Comparison of ENCODE assay signal across 27 cellular contexts in genomic region chrX:96112689-96113088, GRCh38.
"Had no signal": no experiment of that assay in that cellular context is flagged by ENCODE, and none has a peak within 500 bp of the region (broad histone marks: within the 10 kb centered on the region; RNA-seq: fewer than 3 reads in every experiment).

No MANE protein-coding gene starts in this region.

- H3K9me3 Mint-ChIP-seq: stimulated activated naive CD8-positive, alpha-beta T cell treated with anti-CD3 and anti-CD28 coated beads, Interleukin-15, Interleukin-2, amounts not matched to agents 100 ng/mL and 50 ng/mL, for 24 hours had no signal

- H3K4me1 ChIP-seq: left ventricle myocardium inferior, pancreas, prostate gland, spleen, suprapubic skin, tibial artery, uterus had no signal

- DNase-seq: islet precursor cell; left ventricle myocardium inferior; mesendoderm; midbrain; mucosa of descending colon; naive thymus-derived CD4-positive, alpha-beta T cell; nucleus accumbens; pancreas; posterior cingulate gyrus; retina; right cardiac atrium; spleen; stimulated activated CD4-positive, alpha-beta T cell treated with anti-CD3 and anti-CD28 coated beads, Interleukin-4, amount 100 ng/mL, for 24 hours; stimulated activated naive CD4-positive, alpha-beta T cell; tibial artery; trophoblast cell; uterus had no signal

- H3K36me3 Mint-ChIP-seq: naive thymus-derived CD4-positive, alpha-beta T cell; natural killer cell treated with Interleukin-12 subunit alpha and Interleukin-12 subunit beta and Interleukin-15 and Interleukin-18, amount 100 ng/mL, for 72 hours; stimulated activated effector memory CD8-positive, alpha-beta T cell treated with anti-CD3 and anti-CD28 coated beads, Interleukin-12 subunit alpha, Interleukin-12 subunit beta, amount 100 ng/mL, for 72 hours had no signal

- H3K27me3 ChIP-seq: pancreas, spleen, suprapubic skin, tibial artery, uterus had no signal

- H3K4me1 Mint-ChIP-seq: naive thymus-derived CD4-positive, alpha-beta T cell; neural crest cell; stimulated activated effector memory CD8-positive, alpha-beta T cell treated with anti-CD3 and anti-CD28 coated beads, Interleukin-12 subunit alpha, Interleukin-12 subunit beta, amount 100 ng/mL, for 72 hours had no signal

- H3K36me3 ChIP-seq: left ventricle myocardium inferior, pancreas, prostate gland, spleen, suprapubic skin, thoracic aorta, tibial artery, uterus had no signal

- H3K4me3 ChIP-seq: left ventricle myocardium inferior, lung, mucosa of descending colon, pancreas, prostate gland, skin epidermis, spleen, suprapubic skin, thoracic aorta, tibial artery, uterus had no signal

- H3K4me3 Mint-ChIP-seq: naive thymus-derived CD4-positive, alpha-beta T cell; natural killer cell treated with Interleukin-12 subunit alpha and Interleukin-12 subunit beta and Interleukin-15 and Interleukin-18, amount 100 ng/mL, for 72 hours; neural crest cell; stimulated activated effector memory CD8-positive, alpha-beta T cell treated with anti-CD3 and anti-CD28 coated beads, Interleukin-12 subunit alpha, Interleukin-12 subunit beta, amount 100 ng/mL, for 72 hours; stimulated activated naive CD8-positive, alpha-beta T cell treated with anti-CD3 and anti-CD28 coated beads, Interleukin-15, Interleukin-2, amounts not matched to agents 100 ng/mL and 50 ng/mL, for 24 hours had no signal

- H3K27ac ChIP-seq: left ventricle myocardium inferior, pancreas, prostate gland, skin epidermis, spleen, suprapubic skin, thoracic aorta, tibial artery, uterus had no signal

- ATAC-seq: mucosa of descending colon; naive thymus-derived CD4-positive, alpha-beta T cell; natural killer cell treated with Interleukin-12 subunit alpha and Interleukin-12 subunit beta and Interleukin-15 and Interleukin-18, amount 100 ng/mL, for 72 hours; pancreas; right cardiac atrium; sciatic nerve; stimulated activated effector memory CD8-positive, alpha-beta T cell treated with anti-CD3 and anti-CD28 coated beads, Interleukin-12 subunit alpha, Interleukin-12 subunit beta, amount 100 ng/mL, for 72 hours had no signal

- H3K9me3 ChIP-seq: mucosa of descending colon, prostate gland, suprapubic skin, thoracic aorta, uterus had no signal

- H3K27ac Mint-ChIP-seq: naive thymus-derived CD4-positive, alpha-beta T cell; natural killer cell treated with Interleukin-12 subunit alpha and Interleukin-12 subunit beta and Interleukin-15 and Interleukin-18, amount 100 ng/mL, for 72 hours; stimulated activated effector memory CD8-positive, alpha-beta T cell treated with anti-CD3 and anti-CD28 coated beads, Interleukin-12 subunit alpha, Interleukin-12 subunit beta, amount 100 ng/mL, for 72 hours; stimulated activated naive CD8-positive, alpha-beta T cell treated with anti-CD3 and anti-CD28 coated beads, Interleukin-15, Interleukin-2, amounts not matched to agents 100 ng/mL and 50 ng/mL, for 24 hours had no signal

- H3K27me3 Mint-ChIP-seq: naive thymus-derived CD4-positive, alpha-beta T cell; natural killer cell treated with Interleukin-12 subunit alpha and Interleukin-12 subunit beta and Interleukin-15 and Interleukin-18, amount 100 ng/mL, for 72 hours; stimulated activated naive CD8-positive, alpha-beta T cell treated with anti-CD3 and anti-CD28 coated beads, Interleukin-15, Interleukin-2, amounts not matched to agents 100 ng/mL and 50 ng/mL, for 24 hours had no signal
